In genomic region chr1:236522937-236523703, GRCh38 we compare ENCODE assay signal across 8 cellular contexts. TPM values are rescaled to one million over a fixed set of nuclear protein-coding genes. Genes with fewer than 3 reads are reported as not detected.
DNase-seq lines count a peak whose midpoint lies in the region; ATAC-seq and TF ChIP-seq lines count a peak whose summit lies in the region.

No MANE protein-coding gene starts in this region.

- H3K4me3 ChIP-seq in SJSA1 (peak overlapping the region; percentile 71), esophagus muscularis mucosa (peak overlapping the region; percentile 79 to 96 (median 88))

- CTCF ChIA-PET in activated naive CD4-positive, alpha-beta T cell treated with anti-CD3 and anti-CD28 coated beads, Interleukin-2, amount 10 ng/mL, durations not matched to agents 7 days and 5 days (lab: Charles Lee), result interaction anchor here (1.2 kb wide), 1 partner anchor 11 kb away, joined by 3 read pairs; no protein-coding TSS in a partner anchor

- TF ChIP-seq EP300 in esophagus muscularis mucosa (IDR thresholded peaks at IDR 0.05), result no peak

- H3K36me3 ChIP-seq in SJSA1 (peaks cover 15% of the 10 kb centered on the region), esophagus muscularis mucosa (peaks cover 9 to 27% (median 22%) of the 10 kb centered on the region in 4 donors)

- peak overlapping the region; percentile 56 for H3K27ac ChIP-seq in SJSA1
- H3K27ac ChIP-seq in esophagus muscularis mucosa (replicated peaks in 1 of 4), result peak overlapping the region; percentile 84 to 91 (median 88)

- peaks cover 23% of the 10 kb centered on the region for H3K36me3 Mint-ChIP-seq in activated naive CD4-positive, alpha-beta T cell treated with anti-CD3 and anti-CD28 coated beads, Interleukin-2, amount 10 ng/mL, durations not matched to agents 7 days and 5 days
- H3K36me3 Mint-ChIP-seq in nephron progenitor cell (ENCODE audit: low read depth), result peaks cover 15% of the 10 kb centered on the region

- 25% methylated on average over 24 of the region's 26 CpGs for WGBS in esophagus muscularis mucosa

- H3K4me3 Mint-ChIP-seq in activated naive CD4-positive, alpha-beta T cell treated with anti-CD3 and anti-CD28 coated beads, Interleukin-2, amount 10 ng/mL, durations not matched to agents 7 days and 5 days, result peak overlapping the region; percentile 98
- peak overlapping the region; percentile 89 for H3K4me3 Mint-ChIP-seq in nephron progenitor cell

- H3K27me3 ChIP-seq in SJSA1 (replicated peaks) (no peaks in the 10 kb centered on the region), esophagus muscularis mucosa (no peaks in the 10 kb centered on the region)

- H3K4me1 Mint-ChIP-seq in activated naive CD4-positive, alpha-beta T cell treated with anti-CD3 and anti-CD28 coated beads, Interleukin-2, amount 10 ng/mL, durations not matched to agents 7 days and 5 days, result peaks cover 43% of the 10 kb centered on the region
- H3K4me1 Mint-ChIP-seq in nephron progenitor cell, result peaks cover 32% of the 10 kb centered on the region

- no peak for TF ChIP-seq POLR2A in esophagus muscularis mucosa (IDR thresholded peaks at IDR 0.05; ENCODE audit: low read depth)

- H3K9me3 Mint-ChIP-seq in activated naive CD4-positive, alpha-beta T cell treated with anti-CD3 and anti-CD28 coated beads, Interleukin-2, amount 10 ng/mL, durations not matched to agents 7 days and 5 days, result no peaks in the 10 kb centered on the region
- no peaks in the 10 kb centered on the region for H3K9me3 Mint-ChIP-seq in nephron progenitor cell

- peak; percentile 24 for DNase-seq in activated naive CD4-positive, alpha-beta T cell treated with anti-CD3 and anti-CD28 coated beads, Interleukin-2, amount 10 ng/mL, durations not matched to agents 7 days and 5 days
- no peak for DNase-seq in activated naive CD4-positive, alpha-beta T cell treated with anti-CD3 and anti-CD28 coated beads, Interleukin-2, amount 50 U/mL, for 16 hours
- DNase-seq in SJSA1 (ENCODE audit: low read depth in 1 of 2, low spot score in 2 of 2) (peak in 1 of 2 experiments; percentile 52), esophagus muscularis mucosa (ENCODE audit: extremely low spot score) (no peak), nephron progenitor cell (no peak), kidney glomerular epithelial cell (lab: John Stamatoyannopoulos, UW) (no peak), SK-N-DZ (ENCODE audit: low spot score) (no peak)

- peaks cover 16% of the 10 kb centered on the region for H3K27me3 Mint-ChIP-seq in activated naive CD4-positive, alpha-beta T cell treated with anti-CD3 and anti-CD28 coated beads, Interleukin-2, amount 10 ng/mL, durations not matched to agents 7 days and 5 days
- H3K27me3 Mint-ChIP-seq in nephron progenitor cell (ENCODE audit: low read depth, poor library complexity), result peaks cover 2% of the 10 kb centered on the region

- intact Hi-C loops in esophagus muscularis mucosa (cut with DNase I), result loop anchor here (10.0 kb wide), 1 partner anchor 418 kb away; no protein-coding TSS in a partner anchor

- H3K9me3 ChIP-seq in SJSA1 (replicated peaks), result no peaks in the 10 kb centered on the region
- H3K9me3 ChIP-seq in esophagus muscularis mucosa, result no peaks in the 10 kb centered on the region

- ATAC-seq in HG02884 (IDR thresholded peaks at IDR 0.05; ENCODE audit: unreplicated experiment), result no peak

- peaks cover 19% of the 10 kb centered on the region for H3K4me1 ChIP-seq in SJSA1 (replicated peaks)
- peaks cover 10 to 19% (median 15%) of the 10 kb centered on the region in 4 donors for H3K4me1 ChIP-seq in esophagus muscularis mucosa

- TF ChIP-seq CTCF in esophagus muscularis mucosa (IDR thresholded peaks at IDR 0.05) (no peak), nephron progenitor cell (IDR thresholded peaks at IDR 0.05) (no peak)

- peak overlapping the region; percentile 99 for H3K27ac Mint-ChIP-seq in activated naive CD4-positive, alpha-beta T cell treated with anti-CD3 and anti-CD28 coated beads, Interleukin-2, amount 10 ng/mL, durations not matched to agents 7 days and 5 days
- H3K27ac Mint-ChIP-seq in nephron progenitor cell, result no peak overlapping the region

RNA-seq across cellular contexts. Expression of gene LGALS8, which starts 0.7 kb away (rescaled TPM):
- 29.3 and 47.7 TPM in 2 replicates for total RNA-seq in SJSA1 (2014; rRNA removed; shearing (Covaris generic))
- 10 to 100 TPM; 32.8 to 83.3 (median 51.9) TPM for total RNA-seq in esophagus muscularis mucosa
- polyA plus RNA-seq in SK-N-DZ (2014; cell fraction: cytosol; rRNA removed), result 1.6 and 1.8 TPM in 2 replicates
- 2.2 and 2.6 TPM in 2 replicates for polyA plus RNA-seq in SK-N-DZ (2014; cell fraction: nucleus; rRNA removed)
